In genomic region chr7:24763303-24763901, GRCh38 we compare ENCODE assay signal across 1 cellular context.
A peak's percentile ranks its signal among the peaks of the same experiment; 100 is the strongest.
TF ChIP-seq lines count a peak whose summit lies in the region.

No MANE protein-coding gene starts in this region.

TF ChIP-seq in K562, 482 proteins besides CTCF, POLR2A, EP300 and RAD21 (continued from another document and continues in another):
- TF ChIP-seq ZNF512 (tag; IDR thresholded peaks at IDR 0.05) (no peak), GATAD2A (IDR thresholded peaks at IDR 0.05) (no peak), RBM14 (IDR thresholded peaks at IDR 0.05; ENCODE audit: borderline replicate concordance, insufficient read depth, low read depth, low read length) (no peak), SOX6 (IDR thresholded peaks at IDR 0.05) (peak; percentile 83; the same call in 1 of the 2 replicates), LCOR (CRISPR knock-in tag; IDR thresholded peaks at IDR 0.05) (peak; percentile 78; the same call in 1 of the 2 replicates), ZNF395 (CRISPR knock-in tag; IDR thresholded peaks at IDR 0.05) (no peak; the same call in 1 of the 2 replicates), HDAC3 (IDR thresholded peaks at IDR 0.05; ENCODE audit: borderline replicate concordance, partially characterized antibody) (peak; percentile 73), ZBTB17 (CRISPR knock-in tag; IDR thresholded peaks at IDR 0.05) (0 out of 2 replicates have a peak, but pooled peaks have one; percentile 19), ZEB2 (IDR thresholded peaks at IDR 0.05) (peak; percentile 50), ETV5 (CRISPR knock-in tag; IDR thresholded peaks at IDR 0.05; ENCODE audit: low read depth) (no peak), TBL1XR1 (IDR thresholded peaks at IDR 0.05; ENCODE audit: low read length in 2 of 2) (peak in 1 of 2 experiments; percentile 83; a peak in 2 of 4 replicates), CBFA2T3 (IDR thresholded peaks at IDR 0.05) (no peak; the same call in 1 of the 2 replicates), CEBPG (CRISPR knock-in tag; IDR thresholded peaks at IDR 0.05) (peak; percentile 96), CEBPG (tag; conservative IDR thresholded peaks at IDR 0.05 in 1 of 2, IDR thresholded peaks at IDR 0.05 in 1 of 2) (peak; percentile 96), ZNF717 (CRISPR knock-in tag; IDR thresholded peaks at IDR 0.05) (no peak), ZNF41 (CRISPR knock-in tag; conservative IDR thresholded peaks at IDR 0.05) (no peak), NFE2L1 (tag; IDR thresholded peaks at IDR 0.05; ENCODE audit: borderline replicate concordance, low read depth) (0 out of 2 replicates have a peak, but pooled peaks have one; percentile 10), CBX3 (IDR thresholded peaks at IDR 0.05; ENCODE audit: borderline replicate concordance in 1 of 2, low read length in 2 of 2) (no peak), HMG20B (CRISPR knock-in tag; IDR thresholded peaks at IDR 0.05) (0 out of 2 replicates have a peak, but pooled peaks have one; percentile 30), ZKSCAN8 (CRISPR knock-in tag; IDR thresholded peaks at IDR 0.05) (no peak), SP1 (CRISPR knock-in tag; IDR thresholded peaks at IDR 0.05) (no peak), SMAD3 (CRISPR knock-in tag; conservative IDR thresholded peaks at IDR 0.05) (peak; percentile 67; the same call in 1 of the 2 replicates), TCF7 (IDR thresholded peaks at IDR 0.05; ENCODE audit: borderline replicate concordance) (no peak), BMI1 (IDR thresholded peaks at IDR 0.05; ENCODE audit: low read length) (no peak), ZNF274 (IDR thresholded peaks at IDR 0.05; ENCODE audit: borderline replicate concordance, low read depth, low read length) (no peak), TCF3 (CRISPR knock-in tag; IDR thresholded peaks at IDR 0.05) (peak; percentile 34; the same call in 1 of the 2 replicates), ZNF239 (CRISPR knock-in tag; IDR thresholded peaks at IDR 0.05) (no peak; the same call in 1 of the 2 replicates), ZBTB11 (CRISPR knock-in tag; IDR thresholded peaks at IDR 0.05) (no peak), ARID2 (IDR thresholded peaks at IDR 0.05) (no peak), CREB3L1 (IDR thresholded peaks at IDR 0.05; ENCODE audit: borderline replicate concordance, low read depth) (0 out of 2 replicates have a peak, but pooled peaks have one; percentile 33), DDX20 (tag; IDR thresholded peaks at IDR 0.05; ENCODE audit: low read depth) (no peak; the same call in 1 of the 2 replicates), EZH2 (IDR thresholded peaks at IDR 0.05; ENCODE audit: borderline replicate concordance, low read depth, low read length) (no peak), FIP1L1 (IDR thresholded peaks at IDR 0.05; ENCODE audit: low read depth, low read length, poor library complexity, severe bottlenecking) (no peak), POLR2AphosphoS5 (IDR thresholded peaks at IDR 0.05; ENCODE audit: control insufficient read depth, insufficient read depth, low read depth, low read length) (no peak), EWSR1 (IDR thresholded peaks at IDR 0.05; ENCODE audit: borderline replicate concordance, low read depth, partially characterized antibody) (no peak), CHD1 (IDR thresholded peaks at IDR 0.05; ENCODE audit: low read length) (no peak), GATA2 (CRISPR knock-in tag; IDR thresholded peaks at IDR 0.05) (peak; percentile 71)
- TF ChIP-seq, protein P1, sequence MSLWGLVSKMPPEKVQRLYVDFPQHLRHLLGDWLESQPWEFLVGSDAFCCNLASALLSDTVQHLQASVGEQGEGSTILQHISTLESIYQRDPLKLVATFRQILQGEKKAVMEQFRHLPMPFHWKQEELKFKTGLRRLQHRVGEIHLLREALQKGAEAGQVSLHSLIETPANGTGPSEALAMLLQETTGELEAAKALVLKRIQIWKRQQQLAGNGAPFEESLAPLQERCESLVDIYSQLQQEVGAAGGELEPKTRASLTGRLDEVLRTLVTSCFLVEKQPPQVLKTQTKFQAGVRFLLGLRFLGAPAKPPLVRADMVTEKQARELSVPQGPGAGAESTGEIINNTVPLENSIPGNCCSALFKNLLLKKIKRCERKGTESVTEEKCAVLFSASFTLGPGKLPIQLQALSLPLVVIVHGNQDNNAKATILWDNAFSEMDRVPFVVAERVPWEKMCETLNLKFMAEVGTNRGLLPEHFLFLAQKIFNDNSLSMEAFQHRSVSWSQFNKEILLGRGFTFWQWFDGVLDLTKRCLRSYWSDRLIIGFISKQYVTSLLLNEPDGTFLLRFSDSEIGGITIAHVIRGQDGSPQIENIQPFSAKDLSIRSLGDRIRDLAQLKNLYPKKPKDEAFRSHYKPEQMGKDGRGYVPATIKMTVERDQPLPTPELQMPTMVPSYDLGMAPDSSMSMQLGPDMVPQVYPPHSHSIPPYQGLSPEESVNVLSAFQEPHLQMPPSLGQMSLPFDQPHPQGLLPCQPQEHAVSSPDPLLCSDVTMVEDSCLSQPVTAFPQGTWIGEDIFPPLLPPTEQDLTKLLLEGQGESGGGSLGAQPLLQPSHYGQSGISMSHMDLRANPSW (CRISPR knock-in tag; IDR thresholded peaks at IDR 0.05), result no peak
- TF ChIP-seq, protein P2, sequence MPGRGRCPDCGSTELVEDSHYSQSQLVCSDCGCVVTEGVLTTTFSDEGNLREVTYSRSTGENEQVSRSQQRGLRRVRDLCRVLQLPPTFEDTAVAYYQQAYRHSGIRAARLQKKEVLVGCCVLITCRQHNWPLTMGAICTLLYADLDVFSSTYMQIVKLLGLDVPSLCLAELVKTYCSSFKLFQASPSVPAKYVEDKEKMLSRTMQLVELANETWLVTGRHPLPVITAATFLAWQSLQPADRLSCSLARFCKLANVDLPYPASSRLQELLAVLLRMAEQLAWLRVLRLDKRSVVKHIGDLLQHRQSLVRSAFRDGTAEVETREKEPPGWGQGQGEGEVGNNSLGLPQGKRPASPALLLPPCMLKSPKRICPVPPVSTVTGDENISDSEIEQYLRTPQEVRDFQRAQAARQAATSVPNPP (IDR thresholded peaks at IDR 0.05; ENCODE audit: borderline replicate concordance, insufficient read depth, insufficient read length), result no peak
- TF ChIP-seq, protein P3, sequence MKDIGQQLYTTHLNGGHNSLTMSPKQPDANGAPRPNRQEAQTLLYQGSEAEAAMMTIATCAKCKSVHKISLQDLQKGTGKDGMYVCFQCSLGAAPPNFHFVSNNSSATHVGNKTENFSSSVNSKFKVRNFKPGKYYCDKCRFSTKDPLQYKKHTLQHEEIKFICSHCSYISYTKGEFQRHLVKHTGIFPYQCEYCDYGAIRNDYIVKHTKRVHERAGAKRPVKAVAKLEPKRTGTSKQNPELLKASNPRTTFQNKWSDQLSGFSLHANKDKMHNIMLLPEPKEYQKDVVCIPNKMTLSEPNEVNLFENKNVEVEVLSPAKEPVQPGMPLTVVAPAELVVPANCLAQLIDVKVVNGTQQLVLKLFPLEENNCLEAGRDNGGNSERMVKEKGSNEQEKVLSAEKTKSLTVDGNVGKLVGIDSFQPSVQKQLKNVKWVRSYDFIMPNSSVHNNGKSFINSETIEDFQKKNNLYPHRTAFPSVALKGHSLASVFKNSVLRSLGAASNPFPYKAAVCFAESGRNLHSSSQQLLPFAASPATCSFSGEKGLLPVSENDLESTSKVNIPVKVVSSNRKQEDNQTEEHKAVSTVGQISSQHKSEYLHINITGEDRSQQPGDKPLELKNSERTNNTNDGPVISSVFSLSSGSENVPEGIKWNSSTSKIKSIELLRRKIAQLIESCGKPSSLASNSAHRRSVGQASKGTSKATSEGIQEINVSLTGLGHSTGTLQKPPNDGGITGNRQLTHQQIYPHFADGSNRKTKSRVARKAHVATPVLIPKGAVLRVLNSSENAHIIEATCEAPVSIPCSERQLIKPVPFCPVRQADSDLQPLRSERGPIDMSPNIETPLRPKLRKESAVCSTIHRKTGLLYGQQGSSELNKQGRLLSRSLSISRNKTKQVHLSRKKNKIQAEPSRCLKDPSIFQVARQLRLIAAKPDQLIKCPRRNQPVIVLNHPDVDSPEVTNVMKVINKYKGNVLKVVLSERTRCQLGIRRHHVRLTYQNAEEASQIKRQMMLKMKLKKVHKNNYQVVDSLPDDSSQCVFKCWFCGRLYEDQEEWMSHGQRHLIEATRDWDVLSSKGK (CRISPR knock-in tag; IDR thresholded peaks at IDR 0.05), result no peak
- TF ChIP-seq, protein P4, sequence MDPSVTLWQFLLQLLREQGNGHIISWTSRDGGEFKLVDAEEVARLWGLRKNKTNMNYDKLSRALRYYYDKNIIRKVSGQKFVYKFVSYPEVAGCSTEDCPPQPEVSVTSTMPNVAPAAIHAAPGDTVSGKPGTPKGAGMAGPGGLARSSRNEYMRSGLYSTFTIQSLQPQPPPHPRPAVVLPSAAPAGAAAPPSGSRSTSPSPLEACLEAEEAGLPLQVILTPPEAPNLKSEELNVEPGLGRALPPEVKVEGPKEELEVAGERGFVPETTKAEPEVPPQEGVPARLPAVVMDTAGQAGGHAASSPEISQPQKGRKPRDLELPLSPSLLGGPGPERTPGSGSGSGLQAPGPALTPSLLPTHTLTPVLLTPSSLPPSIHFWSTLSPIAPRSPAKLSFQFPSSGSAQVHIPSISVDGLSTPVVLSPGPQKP (CRISPR knock-in tag; IDR thresholded peaks at IDR 0.05), result no peak
- TF ChIP-seq, protein P5, sequence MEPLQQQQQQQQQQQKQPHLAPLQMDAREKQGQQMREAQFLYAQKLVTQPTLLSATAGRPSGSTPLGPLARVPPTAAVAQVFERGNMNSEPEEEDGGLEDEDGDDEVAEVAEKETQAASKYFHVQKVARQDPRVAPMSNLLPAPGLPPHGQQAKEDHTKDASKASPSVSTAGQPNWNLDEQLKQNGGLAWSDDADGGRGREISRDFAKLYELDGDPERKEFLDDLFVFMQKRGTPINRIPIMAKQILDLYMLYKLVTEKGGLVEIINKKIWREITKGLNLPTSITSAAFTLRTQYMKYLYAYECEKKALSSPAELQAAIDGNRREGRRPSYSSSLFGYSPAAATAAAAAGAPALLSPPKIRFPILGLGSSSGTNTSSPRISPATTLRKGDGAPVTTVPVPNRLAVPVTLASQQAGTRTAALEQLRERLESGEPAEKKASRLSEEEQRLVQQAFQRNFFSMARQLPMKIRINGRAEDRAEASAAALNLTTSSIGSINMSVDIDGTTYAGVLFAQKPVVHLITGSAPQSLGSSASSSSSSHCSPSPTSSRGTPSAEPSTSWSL (CRISPR knock-in tag; IDR thresholded peaks at IDR 0.05; ENCODE audit: borderline replicate concordance), result no peak
- TF ChIP-seq, protein P6, sequence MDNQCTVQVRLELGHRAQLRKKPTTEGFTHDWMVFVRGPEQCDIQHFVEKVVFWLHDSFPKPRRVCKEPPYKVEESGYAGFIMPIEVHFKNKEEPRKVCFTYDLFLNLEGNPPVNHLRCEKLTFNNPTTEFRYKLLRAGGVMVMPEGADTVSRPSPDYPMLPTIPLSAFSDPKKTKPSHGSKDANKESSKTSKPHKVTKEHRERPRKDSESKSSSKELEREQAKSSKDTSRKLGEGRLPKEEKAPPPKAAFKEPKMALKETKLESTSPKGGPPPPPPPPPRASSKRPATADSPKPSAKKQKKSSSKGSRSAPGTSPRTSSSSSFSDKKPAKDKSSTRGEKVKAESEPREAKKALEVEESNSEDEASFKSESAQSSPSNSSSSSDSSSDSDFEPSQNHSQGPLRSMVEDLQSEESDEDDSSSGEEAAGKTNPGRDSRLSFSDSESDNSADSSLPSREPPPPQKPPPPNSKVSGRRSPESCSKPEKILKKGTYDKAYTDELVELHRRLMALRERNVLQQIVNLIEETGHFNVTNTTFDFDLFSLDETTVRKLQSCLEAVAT (IDR thresholded peaks at IDR 0.05), result no peak
